ENCODE assay signal across 1 cellular context in genomic region chr7:150992833-150993302, GRCh38.
TF ChIP-seq lines count a peak whose summit lies in the region.

No MANE protein-coding gene starts in this region.

TF ChIP-seq in SK-N-SH treated with all-trans-retinoic acid at 6 μM for 48 hours, 23 proteins besides CTCF, POLR2A, EP300 and RAD21 (continued from another document):
- TF ChIP-seq, protein P1, sequence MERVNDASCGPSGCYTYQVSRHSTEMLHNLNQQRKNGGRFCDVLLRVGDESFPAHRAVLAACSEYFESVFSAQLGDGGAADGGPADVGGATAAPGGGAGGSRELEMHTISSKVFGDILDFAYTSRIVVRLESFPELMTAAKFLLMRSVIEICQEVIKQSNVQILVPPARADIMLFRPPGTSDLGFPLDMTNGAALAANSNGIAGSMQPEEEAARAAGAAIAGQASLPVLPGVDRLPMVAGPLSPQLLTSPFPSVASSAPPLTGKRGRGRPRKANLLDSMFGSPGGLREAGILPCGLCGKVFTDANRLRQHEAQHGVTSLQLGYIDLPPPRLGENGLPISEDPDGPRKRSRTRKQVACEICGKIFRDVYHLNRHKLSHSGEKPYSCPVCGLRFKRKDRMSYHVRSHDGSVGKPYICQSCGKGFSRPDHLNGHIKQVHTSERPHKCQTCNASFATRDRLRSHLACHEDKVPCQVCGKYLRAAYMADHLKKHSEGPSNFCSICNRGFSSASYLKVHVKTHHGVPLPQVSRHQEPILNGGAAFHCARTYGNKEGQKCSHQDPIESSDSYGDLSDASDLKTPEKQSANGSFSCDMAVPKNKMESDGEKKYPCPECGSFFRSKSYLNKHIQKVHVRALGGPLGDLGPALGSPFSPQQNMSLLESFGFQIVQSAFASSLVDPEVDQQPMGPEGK (CRISPR knock-in tag; IDR thresholded peaks at IDR 0.05; ENCODE audit: borderline replicate concordance): no peak
- TF ChIP-seq ZNF70 (CRISPR knock-in tag; IDR thresholded peaks at IDR 0.05) (no peak), GLIS3 (CRISPR knock-in tag; IDR thresholded peaks at IDR 0.05) (no peak), PPARA (CRISPR knock-in tag; IDR thresholded peaks at IDR 0.05; ENCODE audit: borderline replicate concordance) (no peak), SNAI2 (CRISPR knock-in tag; IDR thresholded peaks at IDR 0.05) (no peak), TSHZ2 (CRISPR knock-in tag; IDR thresholded peaks at IDR 0.05) (no peak), BACH2 (CRISPR knock-in tag; IDR thresholded peaks at IDR 0.05; ENCODE audit: borderline replicate concordance) (no peak), ESRRG (CRISPR knock-in tag; IDR thresholded peaks at IDR 0.05) (no peak)
